Comparison of ENCODE assay signal across 1 cellular context in the genomic region with DNA sequence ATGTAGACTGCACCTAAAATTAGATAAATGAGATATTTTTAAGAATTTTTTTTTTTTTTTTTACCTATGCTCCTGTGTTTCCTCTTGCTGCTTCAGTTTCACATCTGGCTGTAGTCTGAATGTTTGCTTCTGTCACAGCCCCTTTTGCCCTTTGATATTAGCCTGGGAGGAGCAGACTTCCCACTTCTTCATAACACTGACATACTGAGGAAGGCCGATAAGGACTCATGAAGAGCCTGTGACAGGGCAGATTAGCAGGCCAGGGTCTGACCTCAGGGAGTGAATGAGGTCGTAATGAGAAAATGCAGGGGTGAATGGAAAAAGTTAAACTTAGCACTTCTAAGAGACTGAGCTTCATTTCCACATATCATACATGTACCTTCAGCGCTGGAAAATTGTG.
TF ChIP-seq lines count a peak whose summit lies in the region.

A gene (minus strand): TSS at position 117 of the 400 bp plus-strand sequence. CDS start 2,757 bp downstream, outside the sequence.

TF ChIP-seq in K562, 482 proteins besides CTCF, POLR2A, EP300 and RAD21 (continued from another document and continues in another):
- TF ChIP-seq, protein P1, sequence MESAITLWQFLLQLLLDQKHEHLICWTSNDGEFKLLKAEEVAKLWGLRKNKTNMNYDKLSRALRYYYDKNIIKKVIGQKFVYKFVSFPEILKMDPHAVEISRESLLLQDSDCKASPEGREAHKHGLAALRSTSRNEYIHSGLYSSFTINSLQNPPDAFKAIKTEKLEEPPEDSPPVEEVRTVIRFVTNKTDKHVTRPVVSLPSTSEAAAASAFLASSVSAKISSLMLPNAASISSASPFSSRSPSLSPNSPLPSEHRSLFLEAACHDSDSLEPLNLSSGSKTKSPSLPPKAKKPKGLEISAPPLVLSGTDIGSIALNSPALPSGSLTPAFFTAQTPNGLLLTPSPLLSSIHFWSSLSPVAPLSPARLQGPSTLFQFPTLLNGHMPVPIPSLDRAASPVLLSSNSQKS (CRISPR knock-in tag; IDR thresholded peaks at IDR 0.05) = no peak
- TF ChIP-seq, protein P2, sequence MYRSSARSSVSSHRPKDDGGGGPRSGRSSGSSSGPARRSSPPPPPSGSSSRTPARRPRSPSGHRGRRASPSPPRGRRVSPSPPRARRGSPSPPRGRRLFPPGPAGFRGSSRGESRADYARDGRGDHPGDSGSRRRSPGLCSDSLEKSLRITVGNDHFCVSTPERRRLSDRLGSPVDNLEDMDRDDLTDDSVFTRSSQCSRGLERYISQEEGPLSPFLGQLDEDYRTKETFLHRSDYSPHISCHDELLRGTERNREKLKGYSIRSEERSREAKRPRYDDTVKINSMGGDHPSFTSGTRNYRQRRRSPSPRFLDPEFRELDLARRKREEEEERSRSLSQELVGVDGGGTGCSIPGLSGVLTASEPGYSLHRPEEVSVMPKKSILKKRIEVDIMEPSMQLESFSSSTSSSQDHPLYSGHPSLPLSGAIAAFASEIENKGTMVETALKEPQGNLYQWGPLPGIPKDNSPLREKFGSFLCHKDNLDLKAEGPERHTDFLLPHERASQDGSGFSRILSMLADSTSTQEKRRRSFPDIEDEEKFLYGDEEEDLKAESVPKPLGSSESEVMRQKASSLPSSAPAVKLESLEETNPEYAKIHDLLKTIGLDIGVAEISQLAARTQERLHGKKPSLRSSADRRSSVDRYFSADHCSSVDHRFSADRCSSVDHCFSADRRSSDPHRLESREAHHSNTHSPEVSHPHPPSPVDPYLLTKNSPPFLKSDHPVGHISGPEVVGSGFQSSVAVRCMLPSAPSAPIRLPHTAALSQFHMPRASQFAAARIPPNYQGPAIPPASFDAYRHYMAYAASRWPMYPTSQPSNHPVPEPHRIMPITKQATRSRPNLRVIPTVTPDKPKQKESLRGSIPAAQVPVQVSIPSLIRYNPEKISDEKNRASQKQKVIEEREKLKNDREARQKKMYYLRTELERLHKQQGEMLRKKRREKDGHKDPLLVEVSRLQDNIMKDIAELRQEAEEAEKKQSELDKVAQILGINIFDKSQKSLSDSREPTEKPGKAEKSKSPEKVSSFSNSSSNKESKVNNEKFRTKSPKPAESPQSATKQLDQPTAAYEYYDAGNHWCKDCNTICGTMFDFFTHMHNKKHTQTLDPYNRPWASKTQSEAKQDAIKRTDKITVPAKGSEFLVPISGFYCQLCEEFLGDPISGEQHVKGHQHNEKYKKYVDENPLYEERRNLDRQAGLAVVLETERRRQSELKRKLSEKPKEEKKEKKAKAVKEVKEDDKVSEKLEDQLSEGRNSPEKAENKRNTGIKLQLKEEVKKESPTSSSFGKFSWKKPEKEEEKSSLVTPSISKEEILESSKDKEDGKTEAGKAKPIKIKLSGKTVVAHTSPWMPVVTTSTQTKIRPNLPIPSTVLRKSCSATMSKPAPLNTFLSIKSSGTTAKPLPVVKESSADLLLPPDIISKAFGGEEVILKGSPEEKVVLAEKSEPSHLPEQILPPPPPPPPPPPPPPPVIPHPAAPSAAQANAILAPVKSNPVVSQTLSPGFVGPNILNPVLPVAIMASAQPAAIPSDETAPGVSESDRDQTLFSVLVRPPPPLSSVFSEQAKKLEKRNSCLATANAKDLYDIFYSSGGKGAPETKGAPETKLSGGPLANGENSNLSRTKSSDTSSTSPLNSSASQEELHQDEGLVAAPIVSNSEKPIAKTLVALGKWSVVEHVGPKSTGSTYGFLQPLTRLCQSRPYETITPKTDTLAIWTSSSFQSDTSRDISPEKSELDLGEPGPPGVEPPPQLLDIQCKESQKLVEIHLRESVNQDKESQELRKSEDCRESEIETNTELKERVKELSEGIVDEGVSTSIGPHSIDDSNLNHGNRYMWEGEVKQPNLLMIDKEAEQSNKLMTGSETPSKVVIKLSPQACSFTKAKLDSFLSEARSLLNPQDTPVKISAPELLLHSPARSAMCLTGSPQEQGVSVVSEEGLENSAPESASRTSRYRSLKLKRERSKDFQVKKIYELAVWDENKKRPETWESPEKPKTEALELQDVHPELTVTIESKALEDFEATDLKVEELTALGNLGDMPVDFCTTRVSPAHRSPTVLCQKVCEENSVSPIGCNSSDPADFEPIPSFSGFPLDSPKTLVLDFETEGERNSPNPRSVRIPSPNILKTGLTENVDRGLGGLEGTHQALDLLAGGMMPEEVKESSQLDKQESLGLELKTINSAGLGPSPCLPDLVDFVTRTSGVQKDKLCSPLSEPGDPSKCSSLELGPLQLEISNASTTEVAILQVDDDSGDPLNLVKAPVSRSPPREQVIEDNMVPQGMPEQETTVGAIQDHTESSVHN (IDR thresholded peaks at IDR 0.05; ENCODE audit: borderline replicate concordance in 1 of 2, low read depth in 1 of 2) = peak in 1 of 2 experiments; percentile 71; a peak in 1 of 4 replicates
- TF ChIP-seq STAT5A (IDR thresholded peaks at IDR 0.05; ENCODE audit: borderline replicate concordance, low read length) (peak; percentile 97), NR2F6 (CRISPR knock-in tag; IDR thresholded peaks at IDR 0.05) (no peak), SIRT6 (IDR thresholded peaks at IDR 0.05; ENCODE audit: low read depth, low read length) (no peak), RNF2 (IDR thresholded peaks at IDR 0.05) (peak; percentile 96), HLTF (IDR thresholded peaks at IDR 0.05) (peak; percentile 71; the same call in 1 of the 2 replicates), ZBTB17 (CRISPR knock-in tag; IDR thresholded peaks at IDR 0.05) (0 out of 2 replicates have a peak, but pooled peaks have one; percentile 30), NFIX (CRISPR knock-in tag; IDR thresholded peaks at IDR 0.05; ENCODE audit: low read depth) (no peak), KHSRP (IDR thresholded peaks at IDR 0.05) (peak; percentile 84), MTF1 (CRISPR knock-in tag; IDR thresholded peaks at IDR 0.05; ENCODE audit: borderline replicate concordance) (no peak), CBFA2T3 (IDR thresholded peaks at IDR 0.05) (peak; percentile 100), BCOR (IDR thresholded peaks at IDR 0.05) (peak; percentile 80), GATAD2B (IDR thresholded peaks at IDR 0.05; ENCODE audit: borderline replicate concordance) (peak; percentile 54; the same call in 1 of the 2 replicates), ZNF3 (CRISPR knock-in tag; IDR thresholded peaks at IDR 0.05) (no peak), EZH2 (IDR thresholded peaks at IDR 0.05; ENCODE audit: borderline replicate concordance, low read depth, low read length) (no peak), CTBP1 (IDR thresholded peaks at IDR 0.05; ENCODE audit: borderline replicate concordance) (peak; percentile 63; the same call in 1 of the 2 replicates), MYBL2 (IDR thresholded peaks at IDR 0.05; ENCODE audit: low read depth) (no peak; the same call in 1 of the 2 replicates), MYBL2 (CRISPR knock-in tag; IDR thresholded peaks at IDR 0.05; ENCODE audit: borderline replicate concordance) (no peak), TSC22D4 (tag; IDR thresholded peaks at IDR 0.05) (no peak), MBD2 (IDR thresholded peaks at IDR 0.05; ENCODE audit: borderline replicate concordance, low read depth) (peak; percentile 87), SREBF1 (IDR thresholded peaks at IDR 0.05; ENCODE audit: borderline replicate concordance, low read depth, low read length) (no peak), KDM1A (IDR thresholded peaks at IDR 0.05) (peak; percentile 90 to 93), TCF3 (CRISPR knock-in tag; IDR thresholded peaks at IDR 0.05) (peak; percentile 98)
- TF ChIP-seq, protein P3, sequence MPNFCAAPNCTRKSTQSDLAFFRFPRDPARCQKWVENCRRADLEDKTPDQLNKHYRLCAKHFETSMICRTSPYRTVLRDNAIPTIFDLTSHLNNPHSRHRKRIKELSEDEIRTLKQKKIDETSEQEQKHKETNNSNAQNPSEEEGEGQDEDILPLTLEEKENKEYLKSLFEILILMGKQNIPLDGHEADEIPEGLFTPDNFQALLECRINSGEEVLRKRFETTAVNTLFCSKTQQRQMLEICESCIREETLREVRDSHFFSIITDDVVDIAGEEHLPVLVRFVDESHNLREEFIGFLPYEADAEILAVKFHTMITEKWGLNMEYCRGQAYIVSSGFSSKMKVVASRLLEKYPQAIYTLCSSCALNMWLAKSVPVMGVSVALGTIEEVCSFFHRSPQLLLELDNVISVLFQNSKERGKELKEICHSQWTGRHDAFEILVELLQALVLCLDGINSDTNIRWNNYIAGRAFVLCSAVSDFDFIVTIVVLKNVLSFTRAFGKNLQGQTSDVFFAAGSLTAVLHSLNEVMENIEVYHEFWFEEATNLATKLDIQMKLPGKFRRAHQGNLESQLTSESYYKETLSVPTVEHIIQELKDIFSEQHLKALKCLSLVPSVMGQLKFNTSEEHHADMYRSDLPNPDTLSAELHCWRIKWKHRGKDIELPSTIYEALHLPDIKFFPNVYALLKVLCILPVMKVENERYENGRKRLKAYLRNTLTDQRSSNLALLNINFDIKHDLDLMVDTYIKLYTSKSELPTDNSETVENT (CRISPR knock-in tag; IDR thresholded peaks at IDR 0.05) = 0 out of 2 replicates have a peak, but pooled peaks have one; percentile 23
- TF ChIP-seq, protein P4, sequence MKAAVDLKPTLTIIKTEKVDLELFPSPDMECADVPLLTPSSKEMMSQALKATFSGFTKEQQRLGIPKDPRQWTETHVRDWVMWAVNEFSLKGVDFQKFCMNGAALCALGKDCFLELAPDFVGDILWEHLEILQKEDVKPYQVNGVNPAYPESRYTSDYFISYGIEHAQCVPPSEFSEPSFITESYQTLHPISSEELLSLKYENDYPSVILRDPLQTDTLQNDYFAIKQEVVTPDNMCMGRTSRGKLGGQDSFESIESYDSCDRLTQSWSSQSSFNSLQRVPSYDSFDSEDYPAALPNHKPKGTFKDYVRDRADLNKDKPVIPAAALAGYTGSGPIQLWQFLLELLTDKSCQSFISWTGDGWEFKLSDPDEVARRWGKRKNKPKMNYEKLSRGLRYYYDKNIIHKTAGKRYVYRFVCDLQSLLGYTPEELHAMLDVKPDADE (conservative IDR thresholded peaks at IDR 0.05; ENCODE audit: control insufficient read depth, low read depth, low read length) = peak; percentile 88
- TF ChIP-seq, protein P5, sequence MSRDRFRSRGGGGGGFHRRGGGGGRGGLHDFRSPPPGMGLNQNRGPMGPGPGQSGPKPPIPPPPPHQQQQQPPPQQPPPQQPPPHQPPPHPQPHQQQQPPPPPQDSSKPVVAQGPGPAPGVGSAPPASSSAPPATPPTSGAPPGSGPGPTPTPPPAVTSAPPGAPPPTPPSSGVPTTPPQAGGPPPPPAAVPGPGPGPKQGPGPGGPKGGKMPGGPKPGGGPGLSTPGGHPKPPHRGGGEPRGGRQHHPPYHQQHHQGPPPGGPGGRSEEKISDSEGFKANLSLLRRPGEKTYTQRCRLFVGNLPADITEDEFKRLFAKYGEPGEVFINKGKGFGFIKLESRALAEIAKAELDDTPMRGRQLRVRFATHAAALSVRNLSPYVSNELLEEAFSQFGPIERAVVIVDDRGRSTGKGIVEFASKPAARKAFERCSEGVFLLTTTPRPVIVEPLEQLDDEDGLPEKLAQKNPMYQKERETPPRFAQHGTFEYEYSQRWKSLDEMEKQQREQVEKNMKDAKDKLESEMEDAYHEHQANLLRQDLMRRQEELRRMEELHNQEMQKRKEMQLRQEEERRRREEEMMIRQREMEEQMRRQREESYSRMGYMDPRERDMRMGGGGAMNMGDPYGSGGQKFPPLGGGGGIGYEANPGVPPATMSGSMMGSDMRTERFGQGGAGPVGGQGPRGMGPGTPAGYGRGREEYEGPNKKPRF (IDR thresholded peaks at IDR 0.05; ENCODE audit: low read depth, low read length) = no peak
- TF ChIP-seq, protein P6, sequence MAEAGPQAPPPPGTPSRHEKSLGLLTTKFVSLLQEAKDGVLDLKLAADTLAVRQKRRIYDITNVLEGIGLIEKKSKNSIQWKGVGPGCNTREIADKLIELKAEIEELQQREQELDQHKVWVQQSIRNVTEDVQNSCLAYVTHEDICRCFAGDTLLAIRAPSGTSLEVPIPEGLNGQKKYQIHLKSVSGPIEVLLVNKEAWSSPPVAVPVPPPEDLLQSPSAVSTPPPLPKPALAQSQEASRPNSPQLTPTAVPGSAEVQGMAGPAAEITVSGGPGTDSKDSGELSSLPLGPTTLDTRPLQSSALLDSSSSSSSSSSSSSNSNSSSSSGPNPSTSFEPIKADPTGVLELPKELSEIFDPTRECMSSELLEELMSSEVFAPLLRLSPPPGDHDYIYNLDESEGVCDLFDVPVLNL (CRISPR knock-in tag; IDR thresholded peaks at IDR 0.05; ENCODE audit: low read depth) = no peak
- TF ChIP-seq, protein P7, sequence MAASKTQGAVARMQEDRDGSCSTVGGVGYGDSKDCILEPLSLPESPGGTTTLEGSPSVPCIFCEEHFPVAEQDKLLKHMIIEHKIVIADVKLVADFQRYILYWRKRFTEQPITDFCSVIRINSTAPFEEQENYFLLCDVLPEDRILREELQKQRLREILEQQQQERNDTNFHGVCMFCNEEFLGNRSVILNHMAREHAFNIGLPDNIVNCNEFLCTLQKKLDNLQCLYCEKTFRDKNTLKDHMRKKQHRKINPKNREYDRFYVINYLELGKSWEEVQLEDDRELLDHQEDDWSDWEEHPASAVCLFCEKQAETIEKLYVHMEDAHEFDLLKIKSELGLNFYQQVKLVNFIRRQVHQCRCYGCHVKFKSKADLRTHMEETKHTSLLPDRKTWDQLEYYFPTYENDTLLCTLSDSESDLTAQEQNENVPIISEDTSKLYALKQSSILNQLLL (CRISPR knock-in tag; IDR thresholded peaks at IDR 0.05; ENCODE audit: borderline replicate concordance) = no peak
- TF ChIP-seq, protein P8, sequence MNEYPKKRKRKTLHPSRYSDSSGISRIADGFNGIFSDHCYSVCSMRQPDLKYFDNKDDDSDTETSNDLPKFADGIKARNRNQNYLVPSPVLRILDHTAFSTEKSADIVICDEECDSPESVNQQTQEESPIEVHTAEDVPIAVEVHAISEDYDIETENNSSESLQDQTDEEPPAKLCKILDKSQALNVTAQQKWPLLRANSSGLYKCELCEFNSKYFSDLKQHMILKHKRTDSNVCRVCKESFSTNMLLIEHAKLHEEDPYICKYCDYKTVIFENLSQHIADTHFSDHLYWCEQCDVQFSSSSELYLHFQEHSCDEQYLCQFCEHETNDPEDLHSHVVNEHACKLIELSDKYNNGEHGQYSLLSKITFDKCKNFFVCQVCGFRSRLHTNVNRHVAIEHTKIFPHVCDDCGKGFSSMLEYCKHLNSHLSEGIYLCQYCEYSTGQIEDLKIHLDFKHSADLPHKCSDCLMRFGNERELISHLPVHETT (CRISPR knock-in tag; conservative IDR thresholded peaks at IDR 0.05 in 1 of 2, IDR thresholded peaks at IDR 0.05 in 1 of 2) = peak in 1 of 2 experiments; percentile 88; a peak in 2 of 4 replicates
- TF ChIP-seq, protein P9, sequence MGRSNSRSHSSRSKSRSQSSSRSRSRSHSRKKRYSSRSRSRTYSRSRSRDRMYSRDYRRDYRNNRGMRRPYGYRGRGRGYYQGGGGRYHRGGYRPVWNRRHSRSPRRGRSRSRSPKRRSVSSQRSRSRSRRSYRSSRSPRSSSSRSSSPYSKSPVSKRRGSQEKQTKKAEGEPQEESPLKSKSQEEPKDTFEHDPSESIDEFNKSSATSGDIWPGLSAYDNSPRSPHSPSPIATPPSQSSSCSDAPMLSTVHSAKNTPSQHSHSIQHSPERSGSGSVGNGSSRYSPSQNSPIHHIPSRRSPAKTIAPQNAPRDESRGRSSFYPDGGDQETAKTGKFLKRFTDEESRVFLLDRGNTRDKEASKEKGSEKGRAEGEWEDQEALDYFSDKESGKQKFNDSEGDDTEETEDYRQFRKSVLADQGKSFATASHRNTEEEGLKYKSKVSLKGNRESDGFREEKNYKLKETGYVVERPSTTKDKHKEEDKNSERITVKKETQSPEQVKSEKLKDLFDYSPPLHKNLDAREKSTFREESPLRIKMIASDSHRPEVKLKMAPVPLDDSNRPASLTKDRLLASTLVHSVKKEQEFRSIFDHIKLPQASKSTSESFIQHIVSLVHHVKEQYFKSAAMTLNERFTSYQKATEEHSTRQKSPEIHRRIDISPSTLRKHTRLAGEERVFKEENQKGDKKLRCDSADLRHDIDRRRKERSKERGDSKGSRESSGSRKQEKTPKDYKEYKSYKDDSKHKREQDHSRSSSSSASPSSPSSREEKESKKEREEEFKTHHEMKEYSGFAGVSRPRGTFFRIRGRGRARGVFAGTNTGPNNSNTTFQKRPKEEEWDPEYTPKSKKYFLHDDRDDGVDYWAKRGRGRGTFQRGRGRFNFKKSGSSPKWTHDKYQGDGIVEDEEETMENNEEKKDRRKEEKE (IDR thresholded peaks at IDR 0.05; ENCODE audit: borderline replicate concordance in 1 of 2, control insufficient read depth in 1 of 2, low read depth in 2 of 2, low read length in 1 of 2) = 0 out of 4 replicates have a peak, but pooled peaks of 1 of the 2 experiments have one; percentile 72
